Comparison of ENCODE assay signal across 1 cellular context in genomic region chr4:87278335-87278794, GRCh38.
TF ChIP-seq lines count a peak whose summit lies in the region.

No MANE protein-coding gene starts in this region.

TF ChIP-seq in HepG2, 621 proteins besides CTCF, POLR2A, EP300 and RAD21 (continued from another document and continues in another):
- TF ChIP-seq, protein P1, sequence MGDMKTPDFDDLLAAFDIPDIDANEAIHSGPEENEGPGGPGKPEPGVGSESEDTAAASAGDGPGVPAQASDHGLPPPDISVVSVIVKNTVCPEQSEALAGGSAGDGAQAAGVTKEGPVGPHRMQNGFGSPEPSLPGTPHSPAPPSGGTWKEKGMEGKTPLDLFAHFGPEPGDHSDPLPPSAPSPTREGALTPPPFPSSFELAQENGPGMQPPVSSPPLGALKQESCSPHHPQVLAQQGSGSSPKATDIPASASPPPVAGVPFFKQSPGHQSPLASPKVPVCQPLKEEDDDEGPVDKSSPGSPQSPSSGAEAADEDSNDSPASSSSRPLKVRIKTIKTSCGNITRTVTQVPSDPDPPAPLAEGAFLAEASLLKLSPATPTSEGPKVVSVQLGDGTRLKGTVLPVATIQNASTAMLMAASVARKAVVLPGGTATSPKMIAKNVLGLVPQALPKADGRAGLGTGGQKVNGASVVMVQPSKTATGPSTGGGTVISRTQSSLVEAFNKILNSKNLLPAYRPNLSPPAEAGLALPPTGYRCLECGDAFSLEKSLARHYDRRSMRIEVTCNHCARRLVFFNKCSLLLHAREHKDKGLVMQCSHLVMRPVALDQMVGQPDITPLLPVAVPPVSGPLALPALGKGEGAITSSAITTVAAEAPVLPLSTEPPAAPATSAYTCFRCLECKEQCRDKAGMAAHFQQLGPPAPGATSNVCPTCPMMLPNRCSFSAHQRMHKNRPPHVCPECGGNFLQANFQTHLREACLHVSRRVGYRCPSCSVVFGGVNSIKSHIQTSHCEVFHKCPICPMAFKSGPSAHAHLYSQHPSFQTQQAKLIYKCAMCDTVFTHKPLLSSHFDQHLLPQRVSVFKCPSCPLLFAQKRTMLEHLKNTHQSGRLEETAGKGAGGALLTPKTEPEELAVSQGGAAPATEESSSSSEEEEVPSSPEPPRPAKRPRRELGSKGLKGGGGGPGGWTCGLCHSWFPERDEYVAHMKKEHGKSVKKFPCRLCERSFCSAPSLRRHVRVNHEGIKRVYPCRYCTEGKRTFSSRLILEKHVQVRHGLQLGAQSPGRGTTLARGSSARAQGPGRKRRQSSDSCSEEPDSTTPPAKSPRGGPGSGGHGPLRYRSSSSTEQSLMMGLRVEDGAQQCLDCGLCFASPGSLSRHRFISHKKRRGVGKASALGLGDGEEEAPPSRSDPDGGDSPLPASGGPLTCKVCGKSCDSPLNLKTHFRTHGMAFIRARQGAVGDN (CRISPR knock-in tag; IDR thresholded peaks at IDR 0.05), result no peak
- TF ChIP-seq, protein P2, sequence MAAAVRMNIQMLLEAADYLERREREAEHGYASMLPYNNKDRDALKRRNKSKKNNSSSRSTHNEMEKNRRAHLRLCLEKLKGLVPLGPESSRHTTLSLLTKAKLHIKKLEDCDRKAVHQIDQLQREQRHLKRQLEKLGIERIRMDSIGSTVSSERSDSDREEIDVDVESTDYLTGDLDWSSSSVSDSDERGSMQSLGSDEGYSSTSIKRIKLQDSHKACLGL (CRISPR knock-in tag; IDR thresholded peaks at IDR 0.05), result no peak
- peak; percentile 42 for TF ChIP-seq NFYB (CRISPR knock-in tag; IDR thresholded peaks at IDR 0.05)
- TF ChIP-seq, protein P3, sequence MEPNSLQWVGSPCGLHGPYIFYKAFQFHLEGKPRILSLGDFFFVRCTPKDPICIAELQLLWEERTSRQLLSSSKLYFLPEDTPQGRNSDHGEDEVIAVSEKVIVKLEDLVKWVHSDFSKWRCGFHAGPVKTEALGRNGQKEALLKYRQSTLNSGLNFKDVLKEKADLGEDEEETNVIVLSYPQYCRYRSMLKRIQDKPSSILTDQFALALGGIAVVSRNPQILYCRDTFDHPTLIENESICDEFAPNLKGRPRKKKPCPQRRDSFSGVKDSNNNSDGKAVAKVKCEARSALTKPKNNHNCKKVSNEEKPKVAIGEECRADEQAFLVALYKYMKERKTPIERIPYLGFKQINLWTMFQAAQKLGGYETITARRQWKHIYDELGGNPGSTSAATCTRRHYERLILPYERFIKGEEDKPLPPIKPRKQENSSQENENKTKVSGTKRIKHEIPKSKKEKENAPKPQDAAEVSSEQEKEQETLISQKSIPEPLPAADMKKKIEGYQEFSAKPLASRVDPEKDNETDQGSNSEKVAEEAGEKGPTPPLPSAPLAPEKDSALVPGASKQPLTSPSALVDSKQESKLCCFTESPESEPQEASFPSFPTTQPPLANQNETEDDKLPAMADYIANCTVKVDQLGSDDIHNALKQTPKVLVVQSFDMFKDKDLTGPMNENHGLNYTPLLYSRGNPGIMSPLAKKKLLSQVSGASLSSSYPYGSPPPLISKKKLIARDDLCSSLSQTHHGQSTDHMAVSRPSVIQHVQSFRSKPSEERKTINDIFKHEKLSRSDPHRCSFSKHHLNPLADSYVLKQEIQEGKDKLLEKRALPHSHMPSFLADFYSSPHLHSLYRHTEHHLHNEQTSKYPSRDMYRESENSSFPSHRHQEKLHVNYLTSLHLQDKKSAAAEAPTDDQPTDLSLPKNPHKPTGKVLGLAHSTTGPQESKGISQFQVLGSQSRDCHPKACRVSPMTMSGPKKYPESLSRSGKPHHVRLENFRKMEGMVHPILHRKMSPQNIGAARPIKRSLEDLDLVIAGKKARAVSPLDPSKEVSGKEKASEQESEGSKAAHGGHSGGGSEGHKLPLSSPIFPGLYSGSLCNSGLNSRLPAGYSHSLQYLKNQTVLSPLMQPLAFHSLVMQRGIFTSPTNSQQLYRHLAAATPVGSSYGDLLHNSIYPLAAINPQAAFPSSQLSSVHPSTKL (CRISPR knock-in tag; IDR thresholded peaks at IDR 0.05), result peak; percentile 99
- TF ChIP-seq, protein P4, sequence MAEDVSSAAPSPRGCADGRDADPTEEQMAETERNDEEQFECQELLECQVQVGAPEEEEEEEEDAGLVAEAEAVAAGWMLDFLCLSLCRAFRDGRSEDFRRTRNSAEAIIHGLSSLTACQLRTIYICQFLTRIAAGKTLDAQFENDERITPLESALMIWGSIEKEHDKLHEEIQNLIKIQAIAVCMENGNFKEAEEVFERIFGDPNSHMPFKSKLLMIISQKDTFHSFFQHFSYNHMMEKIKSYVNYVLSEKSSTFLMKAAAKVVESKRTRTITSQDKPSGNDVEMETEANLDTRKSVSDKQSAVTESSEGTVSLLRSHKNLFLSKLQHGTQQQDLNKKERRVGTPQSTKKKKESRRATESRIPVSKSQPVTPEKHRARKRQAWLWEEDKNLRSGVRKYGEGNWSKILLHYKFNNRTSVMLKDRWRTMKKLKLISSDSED (CRISPR knock-in tag; IDR thresholded peaks at IDR 0.05), result no peak
- no peak for TF ChIP-seq ZNF451 (CRISPR knock-in tag; IDR thresholded peaks at IDR 0.05)
- no peak for TF ChIP-seq KLF9 (CRISPR knock-in tag; IDR thresholded peaks at IDR 0.05; ENCODE audit: low read depth)
- no peak for TF ChIP-seq SAFB2 (CRISPR knock-in tag; IDR thresholded peaks at IDR 0.05; ENCODE audit: borderline replicate concordance, low read depth)
- no peak for TF ChIP-seq TCF7L2 (IDR thresholded peaks at IDR 0.05; ENCODE audit: low read depth, low read length)
- no peak for TF ChIP-seq ZIK1 (CRISPR knock-in tag; IDR thresholded peaks at IDR 0.05; ENCODE audit: borderline replicate concordance, low read depth)
- no peak for TF ChIP-seq ZNF83 (CRISPR knock-in tag; IDR thresholded peaks at IDR 0.05; ENCODE audit: borderline replicate concordance)
- peak; percentile 78 for TF ChIP-seq NR2F6 (IDR thresholded peaks at IDR 0.05)
- TF ChIP-seq NR2F6 (CRISPR knock-in tag; IDR thresholded peaks at IDR 0.05), result peak; percentile 78; the same call in 1 of the 2 replicates
- no peak for TF ChIP-seq MED8 (CRISPR knock-in tag; IDR thresholded peaks at IDR 0.05; ENCODE audit: insufficient replicate concordance)
- TF ChIP-seq MLXIP (CRISPR knock-in tag; IDR thresholded peaks at IDR 0.05; ENCODE audit: borderline replicate concordance), result peak; percentile 97
- no peak for TF ChIP-seq SKIL (CRISPR knock-in tag; IDR thresholded peaks at IDR 0.05; ENCODE audit: borderline replicate concordance)
- TF ChIP-seq KLF6 (CRISPR knock-in tag; IDR thresholded peaks at IDR 0.05), result no peak
- no peak for TF ChIP-seq ZBTB44 (CRISPR knock-in tag; IDR thresholded peaks at IDR 0.05)
- peak; percentile 64; the same call in 1 of the 2 replicates for TF ChIP-seq FOXK1 (CRISPR knock-in tag; IDR thresholded peaks at IDR 0.05; ENCODE audit: borderline replicate concordance, low read depth)
- peak; percentile 64 for TF ChIP-seq ZEB1 (IDR thresholded peaks at IDR 0.05; ENCODE audit: insufficient replicate concordance, low read depth)
- no peak; the same call in 1 of the 2 replicates for TF ChIP-seq TSC22D2 (CRISPR knock-in tag; IDR thresholded peaks at IDR 0.05; ENCODE audit: borderline replicate concordance)
- no peak for TF ChIP-seq FOXM1 (CRISPR knock-in tag; IDR thresholded peaks at IDR 0.05)
- TF ChIP-seq KDM4B (CRISPR knock-in tag; IDR thresholded peaks at IDR 0.05), result peak; percentile 88
- TF ChIP-seq MIXL1 (CRISPR knock-in tag; IDR thresholded peaks at IDR 0.05), result 0 out of 2 replicates have a peak, but pooled peaks have one; percentile 74
- no peak for TF ChIP-seq EZH2 (conservative IDR thresholded peaks at IDR 0.05; ENCODE audit: low read depth, low read length)
- TF ChIP-seq ZNF503 (CRISPR knock-in tag; IDR thresholded peaks at IDR 0.05), result peak; percentile 93
- TF ChIP-seq MIER3 (CRISPR knock-in tag; IDR thresholded peaks at IDR 0.05; ENCODE audit: borderline replicate concordance), result peak; percentile 60; the same call in 1 of the 2 replicates
